14 cellular contexts compared by ENCODE assay signal in genomic region chr6:158321960-158322359, GRCh38. TPM values are rescaled to one million over a fixed set of nuclear protein-coding genes. Genes with fewer than 3 reads are reported as not detected.
DNase-seq lines count a peak whose midpoint lies in the region; ATAC-seq, FAIRE-seq and TF ChIP-seq lines count a peak whose summit lies in the region.
"Had no signal": no experiment of that assay in that cellular context is flagged by ENCODE, and none has a peak within 500 bp of the region (broad histone marks: within the 10 kb centered on the region; RNA-seq: fewer than 3 reads in every experiment).

No MANE protein-coding gene starts in this region.

- in situ Hi-C loops in GM23248 (cut with MboI) = no loop called here

- no peak for FAIRE-seq in pancreas (lab: Jason Lieb, UNC)

- H3K27ac ChIP-seq in GM23248 (no peak overlapping the region), RWPE2 (ENCODE audit: poor library complexity, severe bottlenecking) (peak overlapping the region; percentile 36), pancreas (peak overlapping the region in 2 of 4 donors; percentile 31 to 57)

- ATAC-seq in RWPE2 (ENCODE audit: low read depth) (peak; percentile 48), pancreas (peak in 3 of 4 donors; percentile 32 to 53 (median 52)), HG03045 (IDR thresholded peaks at IDR 0.05; ENCODE audit: unreplicated experiment) (no peak)
- ATAC-seq: right cardiac atrium had no signal

- H3K27me3 ChIP-seq in GM23248 (replicated peaks; ENCODE audit: insufficient read depth) (no peaks in the 10 kb centered on the region), RWPE2 (ENCODE audit: insufficient read depth, poor library complexity, severe bottlenecking) (no peaks in the 10 kb centered on the region), pancreas (no peaks in the 10 kb centered on the region)

- H3K4me3 ChIP-seq in GM23248 = no peak overlapping the region
- no peak overlapping the region for H3K4me3 ChIP-seq in RWPE2 (ENCODE audit: severe bottlenecking)
- H3K4me3 ChIP-seq in pancreas = no peak overlapping the region

- H3K79me2 ChIP-seq in GM23248 (ENCODE audit: insufficient read depth) = peaks cover 65% of the 10 kb centered on the region

- H3K9me3 ChIP-seq in GM23248 (ENCODE audit: low read depth) = no peaks in the 10 kb centered on the region
- no peaks in the 10 kb centered on the region for H3K9me3 ChIP-seq in RWPE2 (ENCODE audit: severe bottlenecking)
- H3K9me3 ChIP-seq in pancreas = no peaks in the 10 kb centered on the region

- TF ChIP-seq POLR2A in erythroblast (IDR thresholded peaks at IDR 0.05; ENCODE audit: low read length) = no peak

- H3K4me1 ChIP-seq in GM23248 (ENCODE audit: insufficient read depth) (peaks cover 28% of the 10 kb centered on the region), RWPE2 (ENCODE audit: insufficient read depth, poor library complexity, severe bottlenecking) (peaks cover 27% of the 10 kb centered on the region), pancreas (peaks cover 10 to 26% (median 23%) of the 10 kb centered on the region in 3 donors)

- no peaks in the 10 kb centered on the region for H4K20me1 ChIP-seq in GM23248 (ENCODE audit: insufficient read depth)

- H2AFZ ChIP-seq in GM23248 = no peak overlapping the region

- H3K36me3 ChIP-seq in GM23248 (ENCODE audit: low read depth) = no peaks in the 10 kb centered on the region
- no peaks in the 10 kb centered on the region; the same call in 1 of the 2 replicates for H3K36me3 ChIP-seq in RWPE2 (ENCODE audit: low read depth)
- H3K36me3 ChIP-seq in pancreas = no peaks in the 10 kb centered on the region

- TF ChIP-seq CTCF in RWPE2 (IDR thresholded peaks at IDR 0.05; ENCODE audit: poor library complexity, severe bottlenecking) (no peak), pancreas (IDR thresholded peaks at IDR 0.05) (no peak)

- no peak overlapping the region for H3K9ac ChIP-seq in GM23248

- peak; percentile 52 for DNase-seq in GM23248
- DNase-seq in RWPE2 (ENCODE audit: low spot score) = no peak
- DNase-seq in erythroblast (lab: John Stamatoyannopoulos, UW) = peak; percentile 45 to 70
- DNase-seq in pancreas = no peak
- DNase-seq in retina = no peak
- DNase-seq in globus pallidus (ENCODE audit: low spot score) = no peak
- no peak for DNase-seq in midbrain (lab: John Stamatoyannopoulos, UW)
- DNase-seq: activated B cell treated with CpG ODN at 0.5 μM for 24 hours; activated naive CD4-positive, alpha-beta T cell; effector CD8-positive, alpha-beta T cell; left cardiac atrium; NCI-H1436; right cardiac atrium had no signal

- H3F3A ChIP-seq in GM23248 (ENCODE audit: insufficient read depth) = no peaks in the 10 kb centered on the region

- no peak overlapping the region for H3K4me2 ChIP-seq in GM23248 (ENCODE audit: unreplicated experiment)

- H3K9me2 ChIP-seq in GM23248 (ENCODE audit: insufficient read depth) = no peaks in the 10 kb centered on the region

- intact Hi-C loops in pancreas (cut with DNase I) = no loop called here

RNA-seq across cellular contexts. Expression of gene TULP4, which starts 9.7 kb away (rescaled TPM):
- total RNA-seq in GM23248 (2014; rRNA removed; shearing (Covaris generic)) = 23.8 and 38.7 TPM in 2 replicates
- polyA plus RNA-seq in GM23248 (2016; fragmentation: Nextera tagmentation; extraction: Ambion mirVana) = 18.2 and 21.5 TPM in 2 replicates
- total RNA-seq in pancreas = 10 to 100 TPM; 46.0 to 88.8 (median 58.4) TPM
- 1 to 10 TPM; 3.1 to 8.1 TPM for polyA plus RNA-seq in pancreas

Comparison
In these comparisons a context has a peak if more than half of its experiments do, and no peak if none do; other contexts are left out.
1. DNase-seq: peak in GM23248 (single experiment) and erythroblast (2 of 2); none in RWPE2 (single experiment), pancreas (0 of 6), retina (single experiment), globus pallidus (single experiment) and midbrain (single experiment).